ENCODE assay signal across 1 cellular context in genomic region chr5:177359451-177359851, GRCh38.
TF ChIP-seq lines count a peak whose summit lies in the region.

No MANE protein-coding gene starts in this region.

TF ChIP-seq in GM12878, 131 proteins besides CTCF, POLR2A, EP300 and RAD21:
- TF ChIP-seq HDAC2 (IDR thresholded peaks at IDR 0.05) (no peak), TCF7 (IDR thresholded peaks at IDR 0.05; ENCODE audit: borderline replicate concordance) (no peak), NFXL1 (IDR thresholded peaks at IDR 0.05; ENCODE audit: borderline replicate concordance) (no peak), BCLAF1 (IDR thresholded peaks at IDR 0.05) (no peak), SKIL (IDR thresholded peaks at IDR 0.05; ENCODE audit: low read depth, poor library complexity, severe bottlenecking) (no peak), BMI1 (IDR thresholded peaks at IDR 0.05; ENCODE audit: borderline replicate concordance) (no peak), NKRF (conservative IDR thresholded peaks at IDR 0.05) (no peak), ZBTB33 (IDR thresholded peaks at IDR 0.05) (no peak), PAX5 (IDR thresholded peaks at IDR 0.05; ENCODE audit: borderline replicate concordance, low read depth, low read length) (no peak), ZNF207 (IDR thresholded peaks at IDR 0.05; ENCODE audit: borderline replicate concordance) (no peak), CEBPB (IDR thresholded peaks at IDR 0.05; ENCODE audit: borderline replicate concordance in 1 of 2, low read depth in 2 of 2, low read length in 2 of 2) (no peak), IKZF2 (IDR thresholded peaks at IDR 0.05) (no peak), HDGF (IDR thresholded peaks at IDR 0.05) (no peak), E2F4 (IDR thresholded peaks at IDR 0.05; ENCODE audit: low read depth, low read length) (no peak), HSF1 (IDR thresholded peaks at IDR 0.05; ENCODE audit: low read depth, low read length) (no peak), STAT1 (conservative IDR thresholded peaks at IDR 0.05) (no peak), USF2 (IDR thresholded peaks at IDR 0.05; ENCODE audit: borderline replicate concordance, low read depth, low read length) (no peak), CUX1 (IDR thresholded peaks at IDR 0.05; ENCODE audit: insufficient replicate concordance, low read depth, low read length) (no peak)
